ENCODE assay signal across 9 cellular contexts in genomic region chr17:64118452-64118979, GRCh38. TPM values are rescaled to one million over a fixed set of nuclear protein-coding genes. Genes with fewer than 3 reads are reported as not detected.
DNase-seq lines count a peak whose midpoint lies in the region; ATAC-seq and TF ChIP-seq lines count a peak whose summit lies in the region.
"Had no signal": no experiment of that assay in that cellular context is flagged by ENCODE, and none has a peak within 500 bp of the region (broad histone marks: within the 10 kb centered on the region; RNA-seq: fewer than 3 reads in every experiment).

No MANE protein-coding gene starts in this region.

- TF ChIP-seq CTCF in adrenal gland (IDR thresholded peaks at IDR 0.05) = no peak
- TF ChIP-seq CTCF in mesothelial cell of epicardium (IDR thresholded peaks at IDR 0.05; ENCODE audit: unreplicated experiment) = no peak

- peaks cover 11% of the 10 kb centered on the region for H3K4me1 Mint-ChIP-seq in mesothelial cell of epicardium

- DNase-seq in DMS153 treated with DMSO at 0.1 percent for 48 hours (lab: John Stamatoyannopoulos, UW; ENCODE audit: unreplicated experiment) (peak; percentile 23), NCI-H1105 treated with DMSO at 0.1 percent for 48 hours (lab: John Stamatoyannopoulos, UW) (peak; percentile 64), adrenal gland (peak; percentile 74 to 91 (median 87)), mesothelial cell of epicardium (ENCODE audit: low spot score in 2 of 2, unreplicated experiment in 2 of 2) (no peak), H7 (no peak), HuH-7 (ENCODE audit: low spot score) (no peak), COLO668 (lab: John Stamatoyannopoulos, UW; ENCODE audit: unreplicated experiment) (no peak)

- no peaks in the 10 kb centered on the region for H3K27me3 Mint-ChIP-seq in mesothelial cell of epicardium (ENCODE audit: low read depth)
- H3K27me3 Mint-ChIP-seq: IgD-negative memory B cell had no signal

- no peaks in the 10 kb centered on the region for H3K9me3 Mint-ChIP-seq in mesothelial cell of epicardium
- H3K9me3 Mint-ChIP-seq: IgD-negative memory B cell had no signal

- WGBS in adrenal gland, 4 donors = 4 to 20% (median 14%) methylated on average over 5 of the region's 5 CpGs

- intact Hi-C loops in adrenal gland (cut with DNase I) = no loop called here

- H3K27me3 ChIP-seq in adrenal gland (no peaks in the 10 kb centered on the region), H7 (ENCODE audit: control insufficient read depth, insufficient read depth, low read length) (no peaks in the 10 kb centered on the region)

- H3K4me3 Mint-ChIP-seq in mesothelial cell of epicardium = no peak overlapping the region
- H3K4me3 Mint-ChIP-seq: IgD-negative memory B cell had no signal

- H3K27ac ChIP-seq in adrenal gland = peak overlapping the region in 3 of 5 donors; percentile 69 to 80 (median 70)

- H3K4me1 ChIP-seq in adrenal gland (replicated peaks in 1 of 2) = peaks cover 56 to 86% of the 10 kb centered on the region in 2 donors

- no peaks in the 10 kb centered on the region for H3K36me3 Mint-ChIP-seq in mesothelial cell of epicardium

- H3K27ac Mint-ChIP-seq in mesothelial cell of epicardium = peak overlapping the region; percentile 56
- H3K27ac Mint-ChIP-seq: IgD-negative memory B cell had no signal

- H3K36me3 ChIP-seq in adrenal gland (replicated peaks in 1 of 2) = no peaks in the 10 kb centered on the region
- no peaks in the 10 kb centered on the region for H3K36me3 ChIP-seq in H7 (replicated peaks; ENCODE audit: control insufficient read depth, insufficient read depth, low read length)

- peak in 1 of 2 donors; percentile 58 for TF ChIP-seq POLR2A in adrenal gland (IDR thresholded peaks at IDR 0.05)

- ATAC-seq in HG03095 (IDR thresholded peaks at IDR 0.05; ENCODE audit: unreplicated experiment) = no peak

- no peaks in the 10 kb centered on the region for H3K9me3 ChIP-seq in adrenal gland (replicated peaks in 1 of 3)

- H3K4me3 ChIP-seq in adrenal gland (no peak overlapping the region), H7 (ENCODE audit: insufficient read depth, low read depth, low read length) (no peak overlapping the region)

RNA-seq across cellular contexts. Expression of gene ERN1, which starts 11.4 kb away (rescaled TPM):
- total RNA-seq in adrenal gland (100 to 1,000 TPM in 5 of 8 donors, 10 to 100 TPM in 3; 47.7 to 205 (median 122) TPM), mesothelial cell of epicardium (16.4 to 20.6 TPM (median 17.9 TPM) in 3 replicates)
- polyA plus RNA-seq in adrenal gland = 10 to 100 TPM; 31.9 to 52.4 (median 32.6) TPM
- total RNA-seq in H7 (2014; rRNA removed; shearing (Covaris generic)) = 1.8 and 2.3 TPM in 2 replicates

Comparison
In these comparisons a context has a peak if more than half of its experiments do, and no peak if none do; other contexts are left out.
1. DNase-seq: peak in DMS153 treated with DMSO at 0.1 percent for 48 hours (single experiment), NCI-H1105 treated with DMSO at 0.1 percent for 48 hours (single experiment) and adrenal gland (7 of 7); none in mesothelial cell of epicardium (0 of 2), H7 (single experiment), HuH-7 (single experiment) and COLO668 (single experiment).